Comparison of ENCODE assay signal across 8 cellular contexts in the genomic region with DNA sequence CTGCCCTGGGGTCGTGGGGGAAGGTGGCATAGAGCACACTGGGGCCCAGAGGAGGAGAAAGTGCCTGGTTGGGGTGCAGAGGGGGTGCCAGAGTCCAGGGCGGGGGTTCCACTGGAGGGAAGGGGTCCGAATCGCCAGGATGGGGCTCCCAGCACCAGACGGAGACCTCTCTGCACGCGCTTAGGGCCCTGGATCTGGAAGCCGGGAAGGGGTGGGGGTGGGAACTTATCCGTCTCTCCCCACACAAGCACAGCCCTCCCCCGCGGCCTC. TPM values are rescaled to one million over a fixed set of nuclear protein-coding genes. Genes with fewer than 3 reads are reported as not detected.
DNase-seq lines count a peak whose midpoint lies in the region; ATAC-seq and TF ChIP-seq lines count a peak whose summit lies in the region.

No MANE protein-coding gene starts in this region.

- H3K27ac ChIP-seq in BLaER1 treated with 17β-estradiol and CSF1 and Interleukin-3, amounts not matched to agents 10 nM and 100 nM, result peak overlapping the region; percentile 93 to 97 (median 95)
- peak overlapping the region; percentile 95 to 100 (median 100) for H3K27ac ChIP-seq in heart right ventricle
- peak overlapping the region; percentile 96 to 100 (median 100) for H3K27ac ChIP-seq in sigmoid colon

- H4K20me1 ChIP-seq in BLaER1 treated with 17β-estradiol and CSF1 and Interleukin-3, amounts not matched to agents 10 nM and 100 nM, result peaks cover 44 to 68% (median 55%) of the 10 kb centered on the region in 11 experiments

- peaks cover 43 to 52% (median 47%) of the 10 kb centered on the region in 10 experiments for H3K4me1 ChIP-seq in BLaER1 treated with 17β-estradiol and CSF1 and Interleukin-3, amounts not matched to agents 10 nM and 100 nM
- H3K4me1 ChIP-seq in heart right ventricle (peaks cover 43 to 75% (median 66%) of the 10 kb centered on the region in 9 donors), sigmoid colon (peaks cover 16 to 65% (median 60%) of the 10 kb centered on the region in 4 donors)

- intact Hi-C loops in heart right ventricle (cut with DNase I) (no loop called here), sigmoid colon (cut with DNase I) (no loop called here)

- no peak for TF ChIP-seq POLR2A in sigmoid colon (IDR thresholded peaks at IDR 0.05)

- H3K4me3 ChIP-seq in BLaER1 treated with 17β-estradiol and CSF1 and Interleukin-3, amounts not matched to agents 10 nM and 100 nM, result peak overlapping the region; percentile 92 to 100 (median 99)
- H3K4me3 ChIP-seq in HFF-Myc (replicated peaks; ENCODE audit: low read depth, low read length) (peak overlapping the region; percentile 77), heart right ventricle (peak overlapping the region; percentile 58 to 99 (median 94)), sigmoid colon (peak overlapping the region; percentile 75 to 96 (median 86))

- peaks cover 48 to 54% (median 52%) of the 10 kb centered on the region in 11 experiments for H3K36me3 ChIP-seq in BLaER1 treated with 17β-estradiol and CSF1 and Interleukin-3, amounts not matched to agents 10 nM and 100 nM
- peaks cover 14 to 50% (median 27%) of the 10 kb centered on the region in 9 donors for H3K36me3 ChIP-seq in heart right ventricle
- peaks cover 15 to 38% (median 21%) of the 10 kb centered on the region in 4 donors for H3K36me3 ChIP-seq in sigmoid colon

- TF ChIP-seq EP300 in sigmoid colon (IDR thresholded peaks at IDR 0.05), result no peak

- no peaks in the 10 kb centered on the region for H3K27me3 ChIP-seq in BLaER1 treated with 17β-estradiol and CSF1 and Interleukin-3, amounts not matched to agents 10 nM and 100 nM
- H3K27me3 ChIP-seq in heart right ventricle (no peaks in the 10 kb centered on the region), sigmoid colon (no peaks in the 10 kb centered on the region)

- peak overlapping the region; percentile 83 to 100 (median 98) for H3K4me2 ChIP-seq in BLaER1 treated with 17β-estradiol and CSF1 and Interleukin-3, amounts not matched to agents 10 nM and 100 nM

- peak overlapping the region; percentile 89 to 99 (median 98) for H3K9ac ChIP-seq in BLaER1 treated with 17β-estradiol and CSF1 and Interleukin-3, amounts not matched to agents 10 nM and 100 nM

- DNase-seq in HFF-Myc (ENCODE audit: extremely low read depth, low read depth) (no peak), heart right ventricle (peak in 1 of 2 donors; percentile 86), sigmoid colon (no peak), omental fat pad (ENCODE audit: low spot score) (no peak)
- peak; percentile 61 for DNase-seq in activated naive CD4-positive, alpha-beta T cell treated with anti-CD3 and anti-CD28 coated beads, Interleukin-2, amount 50 U/mL, for 16 hours

- H3K9me3 ChIP-seq in BLaER1 treated with 17β-estradiol and CSF1 and Interleukin-3, amounts not matched to agents 10 nM and 100 nM (replicated peaks in 1 of 11), result peaks cover 0 to 5% (median 0%) of the 10 kb centered on the region in 11 experiments; a peak in 6 of 22 replicates
- H3K9me3 ChIP-seq in heart right ventricle (no peaks in the 10 kb centered on the region), sigmoid colon (no peaks in the 10 kb centered on the region)

- ATAC-seq in heart right ventricle, result peak in 5 of 8 donors; percentile 3 to 20 (median 5)
- ATAC-seq in HG03139 (IDR thresholded peaks at IDR 0.05; ENCODE audit: unreplicated experiment), result no peak
- ATAC-seq in omental fat pad (ENCODE audit: low FRiP score), result no peak
- no peak for ATAC-seq in GM21526 (IDR thresholded peaks at IDR 0.05; ENCODE audit: low FRiP score, unreplicated experiment)

- 5 to 9% methylated on average over 10 to 11 of the region's 11 CpGs for WGBS in heart right ventricle, 2 donors
- 2% methylated on average over 11 of the region's 11 CpGs for WGBS in sigmoid colon, 2 donors

- TF ChIP-seq CTCF in HFF-Myc (IDR thresholded peaks at IDR 0.05; ENCODE audit: low read depth, low read length, missing control alignments), result no peak
- no peak for TF ChIP-seq CTCF in heart right ventricle (IDR thresholded peaks at IDR 0.05)
- TF ChIP-seq CTCF in sigmoid colon (IDR thresholded peaks at IDR 0.05), result no peak
- no peak for TF ChIP-seq CTCF in omental fat pad (IDR thresholded peaks at IDR 0.05)

RNA-seq across cellular contexts. Expression of a gene that starts 2.8 kb away (rescaled TPM):
- total RNA-seq in heart right ventricle, result 100 to 1,000 TPM in 2 of 10 donors, 10 to 100 TPM in 8; 45.9 to 236 (median 68.5) TPM
- 10 to 100 TPM; 22.7 to 48.6 TPM for polyA plus RNA-seq in heart right ventricle
- total RNA-seq in sigmoid colon, result 10 to 100 TPM; 14.6 to 70.3 (median 15.4) TPM
- 10 to 100 TPM; 42.1 to 87.0 (median 57.7) TPM for polyA plus RNA-seq in sigmoid colon
- 10 to 100 TPM; 24.5 to 68.6 (median 44.1) TPM for total RNA-seq in omental fat pad

RNA-seq across cellular contexts. Expression of a gene that starts 9.6 kb away (rescaled TPM):
- total RNA-seq in heart right ventricle (100 to 1,000 TPM; 491 to 770 (median 553) TPM), sigmoid colon (100 to 1,000 TPM in 3 of 4 donors, 10 to 100 TPM in 1; 74.7 to 112 (median 104) TPM), omental fat pad (10 to 100 TPM; 46.4 to 76.0 (median 60.2) TPM)
- polyA plus RNA-seq in heart right ventricle (1,000 to 10,000 TPM in 1 of 2 donors, 100 to 1,000 TPM in 1; 821 to 2,879 TPM), sigmoid colon (100 to 1,000 TPM; 294 to 390 (median 352) TPM)

RNA-seq across cellular contexts. Expression of a gene that starts 13.4 kb away (rescaled TPM):
- 1 to 10 TPM in 9 of 10 donors, under 1 TPM in 1; 0.96 to 2.2 (median 1.4) TPM for total RNA-seq in heart right ventricle
- 1 to 10 TPM in 1 of 2 donors, under 1 TPM in 1; 0.73 to 1.3 TPM for polyA plus RNA-seq in heart right ventricle
- total RNA-seq in sigmoid colon, result under 1 TPM in 3 of 4 donors, not detected in 1; 0.36 to 0.82 (median 0.81) TPM
- polyA plus RNA-seq in sigmoid colon, result under 1 TPM in 1 of 3 donors, not detected in 2; 0.36 TPM
- 10 to 100 TPM in 1 of 4 donors, 1 to 10 TPM in 1, under 1 TPM in 1, not detected in 1; 0.63 to 19.6 (median 2.2) TPM for total RNA-seq in omental fat pad

RNA-seq across cellular contexts. Expression of a gene that starts 18.0 kb away (rescaled TPM):
- total RNA-seq in heart right ventricle (100 to 1,000 TPM; 227 to 356 (median 280) TPM), sigmoid colon (1,000 to 10,000 TPM in 1 of 4 donors, 100 to 1,000 TPM in 3; 602 to 1,004 (median 791) TPM), omental fat pad (100 to 1,000 TPM; 292 to 484 (median 372) TPM)
- polyA plus RNA-seq in heart right ventricle (100 to 1,000 TPM; 180 to 344 TPM), sigmoid colon (100 to 1,000 TPM; 129 to 455 (median 265) TPM)

RNA-seq across cellular contexts. Expression of a gene that starts 24.2 kb away (rescaled TPM):
- 10 to 100 TPM in 7 of 10 donors, 1 to 10 TPM in 3; 8.2 to 19.0 (median 12.7) TPM for total RNA-seq in heart right ventricle
- polyA plus RNA-seq in heart right ventricle, result 10 to 100 TPM; 40.2 to 70.2 TPM
- total RNA-seq in sigmoid colon, result 10 to 100 TPM; 24.7 to 49.3 (median 29.8) TPM
- polyA plus RNA-seq in sigmoid colon, result 10 to 100 TPM; 37.0 to 87.8 (median 60.1) TPM
- 10 to 100 TPM; 47.2 to 69.1 (median 59.3) TPM for total RNA-seq in omental fat pad

Comparison
In these comparisons a context has a peak if more than half of its experiments do, and no peak if none do; other contexts are left out.
1. ATAC-seq: peak in heart right ventricle (5 of 8); none in HG03139 (single experiment), omental fat pad (single experiment) and GM21526 (single experiment).
2. RNA of a gene that starts 9.6 kb away (total RNA-seq): 491 to 770 TPM in heart right ventricle; 74.7 to 112 TPM in sigmoid colon and 46.4 to 76.0 TPM in omental fat pad; every median in the first group is over 4 times any median in the second.
3. Peak in every context shown above with its lines, with median percentiles within 50 percentile points of each other: H3K27ac ChIP-seq and H3K4me3 ChIP-seq.